In the genomic region with DNA sequence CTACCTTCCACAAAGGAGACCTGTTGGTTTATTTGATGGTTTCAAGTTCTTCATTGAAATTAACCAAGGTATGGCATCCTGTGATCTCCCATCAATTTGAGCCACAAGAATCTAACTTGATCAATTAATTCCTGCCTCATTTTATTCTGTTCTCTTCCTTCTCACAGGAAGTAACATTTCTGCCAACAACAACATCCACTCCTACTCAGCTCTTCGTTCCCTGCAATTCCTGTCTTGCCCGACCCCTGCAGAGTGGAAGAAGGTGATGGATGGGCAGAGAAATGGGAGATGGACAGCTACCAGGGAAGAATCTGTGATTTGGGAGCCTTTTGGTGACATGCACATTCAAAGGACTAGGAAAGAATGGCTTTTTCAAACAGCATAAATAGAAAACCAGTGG, we compare ENCODE assay signal across 30 cellular contexts.
"Had no signal": no experiment of that assay in that cellular context is flagged by ENCODE, and none has a peak within 500 bp of the region (broad histone marks: within the 10 kb centered on the region; RNA-seq: fewer than 3 reads in every experiment).

No MANE protein-coding gene starts in this region.

- H3K9me3 ChIP-seq: ascending aorta had no signal

- H3K4me3 ChIP-seq: ascending aorta, coronary artery, dorsolateral prefrontal cortex had no signal

- H3K9me3 Mint-ChIP-seq: activated CD4-positive, alpha-beta memory T cell treated with anti-CD3 and anti-CD28 coated beads for 36 hours; activated CD4-positive, alpha-beta T cell treated with anti-CD3 and anti-CD28 coated beads, Interleukin-2, amount 10 ng/mL, durations not matched to agents 24 days and 14 days; activated naive CD4-positive, alpha-beta T cell treated with anti-CD3 and anti-CD28 coated beads, Interleukin-2, amount 10 ng/mL, durations not matched to agents 7 days and 5 days; activated naive CD4-positive, alpha-beta T cell treated with anti-CD3 and anti-CD28 coated beads, Interleukin-2, amount 50 U/mL, for 72 hours; activated naive CD8-positive, alpha-beta T cell treated with anti-CD3 and anti-CD28 coated beads, Interleukin-2, amount 10 ng/mL, durations not matched to agents 7 days and 5 days; activated T-cell treated with anti-CD3 and anti-CD28 coated beads, Interleukin-2, amount 50 U/mL, for 72 hours; central memory CD8-positive, alpha-beta T cell; dendritic cell treated with granulocyte-macrophage colony-stimulating factor and Interleukin-4, amounts not matched to agents 40 ng/mL and 50 ng/mL, for 4 days; endodermal cell; T-helper 1 cell treated with Interleukin-12 subunit alpha and Interleukin-12 subunit beta and Interleukin-4 antibody, amounts not matched to agents 30 μg/mL and 1 μg/mL, for 36 hours; T-helper 2 cell treated with Interferon-gamma antibody and Interleukin-4, amounts not matched to agents 5 μg/mL and 100 μg/mL, for 36 hours had no signal

- H3K27ac ChIP-seq: ascending aorta, brain microvascular endothelial cell, coronary artery, dorsolateral prefrontal cortex, WERI-Rb-1 had no signal

- H3K4me1 Mint-ChIP-seq: activated CD4-positive, alpha-beta T cell treated with anti-CD3 and anti-CD28 coated beads for 36 hours; activated CD4-positive, alpha-beta T cell treated with anti-CD3 and anti-CD28 coated beads, Interleukin-2, amount 10 ng/mL, durations not matched to agents 24 days and 14 days; activated CD8-positive, alpha-beta memory T cell treated with anti-CD3 and anti-CD28 coated beads, Interleukin-2, amount 10 ng/mL, durations not matched to agents 7 days and 5 days; activated naive CD4-positive, alpha-beta T cell treated with anti-CD3 and anti-CD28 coated beads, Interleukin-2, amount 10 ng/mL, durations not matched to agents 7 days and 5 days; activated naive CD8-positive, alpha-beta T cell treated with anti-CD3 and anti-CD28 coated beads, Interleukin-2, amount 10 ng/mL, durations not matched to agents 7 days and 5 days; central memory CD8-positive, alpha-beta T cell had no signal

- H3K4me3 Mint-ChIP-seq: activated CD4-positive, alpha-beta memory T cell treated with anti-CD3 and anti-CD28 coated beads for 36 hours; activated CD4-positive, alpha-beta T cell treated with anti-CD3 and anti-CD28 coated beads for 36 hours; activated CD4-positive, alpha-beta T cell treated with anti-CD3 and anti-CD28 coated beads, Interleukin-2, amount 10 ng/mL, durations not matched to agents 24 days and 14 days; activated CD8-positive, alpha-beta memory T cell treated with anti-CD3 and anti-CD28 coated beads, Interleukin-2, amount 10 ng/mL, durations not matched to agents 7 days and 5 days; activated CD8-positive, alpha-beta T cell treated with anti-CD3 and anti-CD28 coated beads, Interleukin-2, amount 10 ng/mL, durations not matched to agents 7 days and 5 days; activated naive CD4-positive, alpha-beta T cell treated with anti-CD3 and anti-CD28 coated beads, Interleukin-2, amount 10 ng/mL, durations not matched to agents 7 days and 5 days; activated naive CD8-positive, alpha-beta T cell treated with anti-CD3 and anti-CD28 coated beads, Interleukin-2, amount 10 ng/mL, durations not matched to agents 7 days and 5 days; activated T-cell treated with anti-CD3 and anti-CD28 coated beads, Interleukin-2, amount 50 U/mL, for 72 hours; central memory CD8-positive, alpha-beta T cell; dendritic cell treated with granulocyte-macrophage colony-stimulating factor and Interleukin-4, amounts not matched to agents 40 ng/mL and 50 ng/mL, for 4 days; endodermal cell; T-helper 1 cell treated with Interleukin-12 subunit alpha and Interleukin-12 subunit beta and Interleukin-4 antibody, amounts not matched to agents 30 μg/mL and 1 μg/mL, for 36 hours; T-helper 2 cell treated with Interferon-gamma antibody and Interleukin-4, amounts not matched to agents 5 μg/mL and 100 μg/mL, for 36 hours had no signal

- DNase-seq: activated CD4-positive, alpha-beta memory T cell treated with anti-CD3 and anti-CD28 coated beads for 36 hours; activated CD4-positive, alpha-beta T cell treated with anti-CD3 and anti-CD28 coated beads for 36 hours; activated CD4-positive, alpha-beta T cell treated with anti-CD3 and anti-CD28 coated beads, Interleukin-2, amount 10 ng/mL, durations not matched to agents 24 days and 14 days; activated CD4-positive, CD25-positive, alpha-beta regulatory T cell; activated CD4-positive, CD25-positive, alpha-beta regulatory T cell treated with anti-CD3 and anti-CD28 coated beads, Interleukin-2, amount 50 U/mL, for 72 hours; activated CD8-positive, alpha-beta memory T cell treated with anti-CD3 and anti-CD28 coated beads, Interleukin-2, amount 10 ng/mL, durations not matched to agents 7 days and 5 days; activated CD8-positive, alpha-beta memory T cell treated with anti-CD3 and anti-CD28 coated beads, Interleukin-2, amount 50 U/mL, for 4 hours; activated CD8-positive, alpha-beta T cell treated with anti-CD3 and anti-CD28 coated beads, Interleukin-2, amount 10 ng/mL, durations not matched to agents 7 days and 5 days; activated gamma-delta T cell; activated naive CD4-positive, alpha-beta T cell; activated naive CD4-positive, alpha-beta T cell treated with anti-CD3 and anti-CD28 coated beads, Interleukin-2, amount 10 ng/mL, durations not matched to agents 7 days and 5 days; activated naive CD8-positive, alpha-beta T cell treated with anti-CD3 and anti-CD28 coated beads, Interleukin-2, amount 10 ng/mL, durations not matched to agents 7 days and 5 days; activated T-cell treated with anti-CD3 and anti-CD28 coated beads, Interleukin-2, amount 50 U/mL, for 1 hour; activated T-cell treated with anti-CD3 and anti-CD28 coated beads, Interleukin-2, amount 50 U/mL, for 72 hours; brain microvascular endothelial cell; dorsolateral prefrontal cortex; effector memory CD4-positive, alpha-beta T cell; endodermal cell; foreskin fibroblast; head of caudate nucleus; T1000 had no signal

- H3K36me3 ChIP-seq: ascending aorta, brain microvascular endothelial cell, WERI-Rb-1 had no signal

- H3K27me3 ChIP-seq: ascending aorta, brain microvascular endothelial cell had no signal

- H3K4me1 ChIP-seq: ascending aorta had no signal

- H3K36me3 Mint-ChIP-seq: activated CD4-positive, alpha-beta memory T cell treated with anti-CD3 and anti-CD28 coated beads for 36 hours; activated CD8-positive, alpha-beta memory T cell treated with anti-CD3 and anti-CD28 coated beads, Interleukin-2, amount 10 ng/mL, durations not matched to agents 7 days and 5 days; activated naive CD4-positive, alpha-beta T cell treated with anti-CD3 and anti-CD28 coated beads, Interleukin-2, amount 10 ng/mL, durations not matched to agents 7 days and 5 days; activated naive CD4-positive, alpha-beta T cell treated with anti-CD3 and anti-CD28 coated beads, Interleukin-2, amount 50 U/mL, for 72 hours; activated naive CD8-positive, alpha-beta T cell treated with anti-CD3 and anti-CD28 coated beads, Interleukin-2, amount 10 ng/mL, durations not matched to agents 7 days and 5 days had no signal

- H3K27ac Mint-ChIP-seq: activated CD4-positive, alpha-beta memory T cell treated with anti-CD3 and anti-CD28 coated beads for 36 hours; activated CD4-positive, alpha-beta T cell treated with anti-CD3 and anti-CD28 coated beads for 36 hours; activated CD4-positive, alpha-beta T cell treated with anti-CD3 and anti-CD28 coated beads, Interleukin-2, amount 10 ng/mL, durations not matched to agents 24 days and 14 days; activated CD8-positive, alpha-beta memory T cell treated with anti-CD3 and anti-CD28 coated beads, Interleukin-2, amount 10 ng/mL, durations not matched to agents 7 days and 5 days; activated CD8-positive, alpha-beta T cell treated with anti-CD3 and anti-CD28 coated beads, Interleukin-2, amount 10 ng/mL, durations not matched to agents 7 days and 5 days; activated naive CD4-positive, alpha-beta T cell treated with anti-CD3 and anti-CD28 coated beads, Interleukin-2, amount 10 ng/mL, durations not matched to agents 7 days and 5 days; activated naive CD4-positive, alpha-beta T cell treated with anti-CD3 and anti-CD28 coated beads, Interleukin-2, amount 50 U/mL, for 72 hours; activated naive CD8-positive, alpha-beta T cell treated with anti-CD3 and anti-CD28 coated beads, Interleukin-2, amount 10 ng/mL, durations not matched to agents 7 days and 5 days; activated T-cell treated with anti-CD3 and anti-CD28 coated beads, Interleukin-2, amount 50 U/mL, for 72 hours; dendritic cell treated with granulocyte-macrophage colony-stimulating factor and Interleukin-4, amounts not matched to agents 40 ng/mL and 50 ng/mL, for 4 days; endodermal cell; T-helper 1 cell treated with Interleukin-12 subunit alpha and Interleukin-12 subunit beta and Interleukin-4 antibody, amounts not matched to agents 30 μg/mL and 1 μg/mL, for 36 hours; T-helper 2 cell treated with Interferon-gamma antibody and Interleukin-4, amounts not matched to agents 5 μg/mL and 100 μg/mL, for 36 hours had no signal

- ATAC-seq: activated CD4-positive, alpha-beta T cell treated with anti-CD3 and anti-CD28 coated beads for 36 hours; activated CD8-positive, alpha-beta memory T cell treated with anti-CD3 and anti-CD28 coated beads, Interleukin-2, amount 10 ng/mL, durations not matched to agents 7 days and 5 days; activated CD8-positive, alpha-beta T cell treated with anti-CD3 and anti-CD28 coated beads, Interleukin-2, amount 10 ng/mL, durations not matched to agents 7 days and 5 days; activated naive CD4-positive, alpha-beta T cell treated with anti-CD3 and anti-CD28 coated beads, Interleukin-2, amount 50 U/mL, for 72 hours; activated T-cell treated with anti-CD3 and anti-CD28 coated beads, Interleukin-2, amount 50 U/mL, for 72 hours; esophagus mucosa had no signal
